12 cellular contexts compared by ENCODE assay signal in genomic region chr15:66621491-66622467, GRCh38. TPM values are rescaled to one million over a fixed set of nuclear protein-coding genes. Genes with fewer than 3 reads are reported as not detected.
DNase-seq lines count a peak whose midpoint lies in the region; ATAC-seq and TF ChIP-seq lines count a peak whose summit lies in the region.
"Had no signal": no experiment of that assay in that cellular context is flagged by ENCODE, and none has a peak within 500 bp of the region (broad histone marks: within the 10 kb centered on the region; RNA-seq: fewer than 3 reads in every experiment).

No MANE protein-coding gene starts in this region.

- 20 to 29% (median 25%) methylated on average over 33 to 75 of the region's 75 CpGs for WGBS in heart left ventricle, 4 donors

- no peaks in the 10 kb centered on the region for H3K36me3 Mint-ChIP-seq in activated CD4-positive, alpha-beta T cell treated with anti-CD3 and anti-CD28 coated beads, Interleukin-2, amount 10 ng/mL, durations not matched to agents 7 days and 5 days (ENCODE audit: low read depth)

- intact Hi-C loops in heart left ventricle (cut with DNase I): loop anchor here in 1 of 10 donors (5.0 kb wide), 1 partner anchor 41 kb away; no protein-coding TSS in a partner anchor

- ATAC-seq in heart left ventricle: peak in 1 of 4 donors; percentile 19

- DNase-seq in NCI-H226 (peak; percentile 62), heart left ventricle (no peak), osteoblast (ENCODE audit: insufficient read length, low spot score, missing footprints) (peak; percentile 90), NCI-H2081 (lab: John Stamatoyannopoulos, UW) (no peak), SIG-M5 treated with dmso at 0.1 percent for 504 hours (lab: John Stamatoyannopoulos, UW; ENCODE audit: unreplicated experiment) (no peak), HCEC 1CT (no peak)
- no peak for DNase-seq in activated CD4-positive, alpha-beta T cell treated with anti-CD3 and anti-CD28 coated beads, Interleukin-2, amount 10 ng/mL, durations not matched to agents 7 days and 5 days
- DNase-seq: activated CD4-positive, CD25-positive, alpha-beta regulatory T cell treated with anti-CD3 and anti-CD28 coated beads, Interleukin-2, amount 50 U/mL, for 72 hours; amniotic stem cell; BE2C had no signal

- H3K27me3 ChIP-seq in ACC112 (ENCODE audit: insufficient read depth, low read length): no peaks in the 10 kb centered on the region
- peaks cover 0 to 10% (median 0%) of the 10 kb centered on the region in 9 donors for H3K27me3 ChIP-seq in heart left ventricle
- H3K27me3 ChIP-seq in osteoblast (ENCODE audit: insufficient read depth, low read length): no peaks in the 10 kb centered on the region
- H3K27me3 ChIP-seq: BE2C, pancreas had no signal

- TF ChIP-seq CTCF in heart left ventricle (IDR thresholded peaks at IDR 0.05): no peak
- TF ChIP-seq CTCF in osteoblast (IDR thresholded peaks at IDR 0.05; ENCODE audit: extremely low read depth, low read depth, low read length): no peak

- H3K79me2 ChIP-seq in ACC112 (ENCODE audit: control insufficient read depth, insufficient read depth, low read length, unreplicated experiment): no peaks in the 10 kb centered on the region
- no peaks in the 10 kb centered on the region for H3K79me2 ChIP-seq in osteoblast (ENCODE audit: insufficient read depth, low read length)

- no peaks in the 10 kb centered on the region for H3K9me3 Mint-ChIP-seq in activated CD4-positive, alpha-beta T cell treated with anti-CD3 and anti-CD28 coated beads, Interleukin-2, amount 10 ng/mL, durations not matched to agents 7 days and 5 days

- no peak overlapping the region for H3K4me2 ChIP-seq in osteoblast (ENCODE audit: insufficient read depth, low read length)

- H3K4me1 ChIP-seq in ACC112 (ENCODE audit: control insufficient read depth, insufficient read depth, low read length, unreplicated experiment): peaks cover 28% of the 10 kb centered on the region
- peaks cover 0 to 54% (median 37%) of the 10 kb centered on the region in 12 donors for H3K4me1 ChIP-seq in heart left ventricle
- peaks cover 36% of the 10 kb centered on the region for H3K4me1 ChIP-seq in osteoblast (ENCODE audit: insufficient read depth, low read length)
- H3K4me1 ChIP-seq: pancreas had no signal

- H3K4me3 ChIP-seq in ACC112 (ENCODE audit: low read depth, low read length): peak overlapping the region; percentile 58
- H3K4me3 ChIP-seq in heart left ventricle: peak overlapping the region in 9 of 12 donors; percentile 14 to 50 (median 39)
- no peak overlapping the region for H3K4me3 ChIP-seq in osteoblast (ENCODE audit: insufficient read depth, low read length)

- H3K9me3 ChIP-seq in heart left ventricle (no peaks in the 10 kb centered on the region), osteoblast (ENCODE audit: low read depth, low read length) (no peaks in the 10 kb centered on the region)
- H3K9me3 ChIP-seq: BE2C, pancreas had no signal

- H3K27ac ChIP-seq in ACC112 (ENCODE audit: low read depth, low read length) (no peak overlapping the region), heart left ventricle (peak overlapping the region in 9 of 12 donors; percentile 40 to 80 (median 64)), osteoblast (ENCODE audit: low read depth, low read length) (no peak overlapping the region)
- H3K27ac ChIP-seq: pancreas had no signal

- H2AFZ ChIP-seq in ACC112 (ENCODE audit: low read length, unreplicated experiment): peak overlapping the region; percentile 94
- H2AFZ ChIP-seq in osteoblast (ENCODE audit: low read length): peak overlapping the region; percentile 30

- peaks cover 34% of the 10 kb centered on the region for H3K27me3 Mint-ChIP-seq in activated CD4-positive, alpha-beta T cell treated with anti-CD3 and anti-CD28 coated beads, Interleukin-2, amount 10 ng/mL, durations not matched to agents 7 days and 5 days

- POLR2A ChIA-PET in activated CD4-positive, alpha-beta T cell treated with anti-CD3 and anti-CD28 coated beads, Interleukin-2, amount 10 ng/mL, durations not matched to agents 7 days and 5 days (lab: Charles Lee): no interaction called here

- CTCF ChIA-PET in activated CD4-positive, alpha-beta T cell treated with anti-CD3 and anti-CD28 coated beads, Interleukin-2, amount 10 ng/mL, durations not matched to agents 7 days and 5 days (lab: Charles Lee): interaction anchor here (1.0 to 1.9 kb wide), 5 partner anchors 8 to 19 kb away, joined by 3 to 7 read pairs (median 4); no protein-coding TSS in a partner anchor

- no peak overlapping the region for H3K4me3 Mint-ChIP-seq in activated CD4-positive, alpha-beta T cell treated with anti-CD3 and anti-CD28 coated beads, Interleukin-2, amount 10 ng/mL, durations not matched to agents 7 days and 5 days

- H3K36me3 ChIP-seq in ACC112 (ENCODE audit: insufficient read depth, low read length) (no peaks in the 10 kb centered on the region), heart left ventricle (no peaks in the 10 kb centered on the region), osteoblast (ENCODE audit: insufficient read depth, low read length) (no peaks in the 10 kb centered on the region)
- H3K36me3 ChIP-seq: pancreas had no signal

- H3K27ac Mint-ChIP-seq in activated CD4-positive, alpha-beta T cell treated with anti-CD3 and anti-CD28 coated beads, Interleukin-2, amount 10 ng/mL, durations not matched to agents 7 days and 5 days: no peak overlapping the region

- no peak for TF ChIP-seq POLR2A in heart left ventricle (IDR thresholded peaks at IDR 0.05)

- no peaks in the 10 kb centered on the region for H4K20me1 ChIP-seq in osteoblast (ENCODE audit: insufficient read depth, low read length)

- H3K4me1 Mint-ChIP-seq in activated CD4-positive, alpha-beta T cell treated with anti-CD3 and anti-CD28 coated beads, Interleukin-2, amount 10 ng/mL, durations not matched to agents 7 days and 5 days: peaks cover 4% of the 10 kb centered on the region

RNA-seq across cellular contexts. Expression of gene LCTL, which starts 56.0 kb away (rescaled TPM):
- total RNA-seq in heart left ventricle: not detected
- not detected for polyA plus RNA-seq in heart left ventricle
- 1.2 and 1.4 TPM in 2 replicates for total RNA-seq in osteoblast
- total RNA-seq in activated CD4-positive, alpha-beta T cell treated with anti-CD3 and anti-CD28 coated beads, Interleukin-2, amount 10 ng/mL, durations not matched to agents 7 days and 5 days: not detected
- total RNA-seq: pancreas had no signal
- polyA plus RNA-seq: pancreas had no signal

Comparison
In these comparisons a context has a peak if more than half of its experiments do, and no peak if none do; other contexts are left out.
1. H3K27ac ChIP-seq: peak in heart left ventricle (9 of 12); none in ACC112 (single experiment) and osteoblast (single experiment).
2. DNase-seq: peak in NCI-H226 (single experiment) and osteoblast (single experiment); none in heart left ventricle (0 of 5), NCI-H2081 (0 of 2), activated CD4-positive, alpha-beta T cell treated with anti-CD3 and anti-CD28 coated beads, Interleukin-2, amount 10 ng/mL, durations not matched to agents 7 days and 5 days (single experiment), SIG-M5 treated with dmso at 0.1 percent for 504 hours (single experiment) and HCEC 1CT (single experiment).